In genomic region chr15:81000626-81001179, GRCh38 we compare ENCODE assay signal across 8 cellular contexts. TPM values are rescaled to one million over a fixed set of nuclear protein-coding genes. Genes with fewer than 3 reads are reported as not detected.
DNase-seq lines count a peak whose midpoint lies in the region; ATAC-seq and TF ChIP-seq lines count a peak whose summit lies in the region.

TSS of gene TLNRD1 (plus strand) at chr15:81000923. CDS start at chr15:81002272, 1,349 bp downstream.

- peak within 1 kb of the TSS; percentile 96 for H3K9ac ChIP-seq in trophoblast cell (ENCODE audit: low read length)

- H3K18ac ChIP-seq in trophoblast cell (ENCODE audit: low read length), result peak within 1 kb of the TSS; percentile 96

- H3K4me3 ChIP-seq in GM12865 (ENCODE audit: low read depth, low read length) (peak within 1 kb of the TSS; percentile 87), trophoblast cell (ENCODE audit: low read depth, low read length) (peak within 1 kb of the TSS; percentile 92), tibial artery (peak within 1 kb of the TSS; percentile 65 to 92)

- H4K91ac ChIP-seq in trophoblast cell (ENCODE audit: low read depth, low read length), result peak within 1 kb of the TSS; percentile 96

- peak within 1 kb of the TSS; percentile 64 for H3K4me2 ChIP-seq in trophoblast cell (ENCODE audit: low read length)

- H2AK5ac ChIP-seq in trophoblast cell (ENCODE audit: low read length), result peak within 1 kb of the TSS; percentile 90

- H2BK5ac ChIP-seq in trophoblast cell (ENCODE audit: low read depth, low read length, poor library complexity), result peak within 1 kb of the TSS; percentile 99

- peaks cover 7 to 11% of the 10 kb centered on the region in 2 experiments for H3K36me3 ChIP-seq in trophoblast cell (ENCODE audit: control insufficient read depth in 1 of 2, insufficient read depth in 2 of 2, low read length in 2 of 2)
- H3K36me3 ChIP-seq in tibial artery, result peaks cover 8 to 11% (median 10%) of the 10 kb centered on the region in 3 donors

- H3K4me1 ChIP-seq in trophoblast cell (ENCODE audit: control insufficient read depth in 1 of 2, insufficient read depth in 2 of 2, low read length in 2 of 2), result peaks cover 12% of the 10 kb centered on the region in 2 experiments
- peaks cover 0 to 33% (median 30%) of the 10 kb centered on the region in 4 donors for H3K4me1 ChIP-seq in tibial artery

- peak within 1 kb of the TSS; percentile 82 for H2AFZ ChIP-seq in trophoblast cell (ENCODE audit: insufficient read depth, low read length, poor library complexity)

- no peaks in the 10 kb centered on the region for H3K27me3 ChIP-seq in trophoblast cell (ENCODE audit: insufficient read depth, low read length)
- H3K27me3 ChIP-seq in tibial artery, result no peaks in the 10 kb centered on the region

- H3K9me3 ChIP-seq in trophoblast cell (ENCODE audit: insufficient read depth, low read depth, low read length) (peaks cover 7% of the 10 kb centered on the region), tibial artery (no peaks in the 10 kb centered on the region)

- TF ChIP-seq CTCF in GM12865 (IDR thresholded peaks at IDR 0.05; ENCODE audit: insufficient read depth, low read depth, low read length, missing control alignments), result no peak
- no peak for TF ChIP-seq CTCF in tibial artery (IDR thresholded peaks at IDR 0.05)

- H3K79me2 ChIP-seq in trophoblast cell (ENCODE audit: control insufficient read depth, insufficient read depth, low read length, poor library complexity), result peaks cover 29% of the 10 kb centered on the region

- no peak within 1 kb of the TSS for H3K23ac ChIP-seq in trophoblast cell (ENCODE audit: low read length)

- peak within 1 kb of the TSS; percentile 92 for H3K4ac ChIP-seq in trophoblast cell (ENCODE audit: low read depth, low read length)

- DNase-seq in GM12865 (ENCODE audit: low read depth) (peak; percentile 94), NCI-H1417 (lab: John Stamatoyannopoulos, UW) (peak; percentile 68 to 97 (median 96)), SW480 (ENCODE audit: low spot score) (peak; percentile 93), Right ventricle myocardium superior (peak; percentile 93), trophoblast cell (peak; percentile 84 to 91), tibial artery (peak; percentile 87 to 94)
- peak; percentile 58 for DNase-seq in activated naive CD8-positive, alpha-beta T cell treated with anti-CD3 and anti-CD28 coated beads, Interleukin-2, amount 50 U/mL, for 16 hours (ENCODE audit: low read depth, low spot score)

- peak within 1 kb of the TSS; percentile 93 for H3K27ac ChIP-seq in trophoblast cell (ENCODE audit: low read depth, low read length)
- peak within 1 kb of the TSS; percentile 84 to 92 for H3K27ac ChIP-seq in tibial artery

- intact Hi-C loops in Right ventricle myocardium superior (cut with DNase I) (loop anchor here (5.0 kb wide), 1 partner anchor 97 kb away; no protein-coding TSS in a partner anchor), tibial artery (cut with DNase I; ENCODE audit: low total_unique reads) (no loop called here)

- peak within 1 kb of the TSS; percentile 96 for H2BK120ac ChIP-seq in trophoblast cell (ENCODE audit: insufficient read depth, low read length, poor library complexity)

- peak within 1 kb of the TSS; percentile 98 for H4K8ac ChIP-seq in trophoblast cell (ENCODE audit: low read depth, low read length)

- ATAC-seq in HG02678 (IDR thresholded peaks at IDR 0.05; ENCODE audit: unreplicated experiment) (peak; percentile 58), Right ventricle myocardium superior (ENCODE audit: poor library complexity) (peak; percentile 87)

- H4K12ac ChIP-seq in trophoblast cell (ENCODE audit: low read depth, low read length), result peak within 1 kb of the TSS; percentile 98

- H3K14ac ChIP-seq in trophoblast cell (ENCODE audit: low read length), result peak within 1 kb of the TSS; percentile 97

- WGBS in trophoblast cell (ENCODE audit: extremely low coverage, insufficient coverage, insufficient read length), result no CpG with 5 or more reads among the region's 67 CpGs

- H2BK12ac ChIP-seq in trophoblast cell (ENCODE audit: low read length), result peak within 1 kb of the TSS; percentile 38

- H3K79me1 ChIP-seq in trophoblast cell (ENCODE audit: low read length), result peaks cover 20% of the 10 kb centered on the region

RNA-seq across cellular contexts. Expression of gene TLNRD1, which starts in this region (rescaled TPM):
- 6.1 TPM for total RNA-seq in Right ventricle myocardium superior
- 14.0 and 14.4 TPM in 2 replicates for polyA plus RNA-seq in trophoblast cell (2013)

Comparison
In these comparisons a context has a peak if more than half of its experiments do, and no peak if none do; other contexts are left out.
1. Peak in every context shown above with its lines: DNase-seq, ATAC-seq, H3K4me3 ChIP-seq and H3K27ac ChIP-seq.